7 cellular contexts compared by ENCODE assay signal in the genomic region with DNA sequence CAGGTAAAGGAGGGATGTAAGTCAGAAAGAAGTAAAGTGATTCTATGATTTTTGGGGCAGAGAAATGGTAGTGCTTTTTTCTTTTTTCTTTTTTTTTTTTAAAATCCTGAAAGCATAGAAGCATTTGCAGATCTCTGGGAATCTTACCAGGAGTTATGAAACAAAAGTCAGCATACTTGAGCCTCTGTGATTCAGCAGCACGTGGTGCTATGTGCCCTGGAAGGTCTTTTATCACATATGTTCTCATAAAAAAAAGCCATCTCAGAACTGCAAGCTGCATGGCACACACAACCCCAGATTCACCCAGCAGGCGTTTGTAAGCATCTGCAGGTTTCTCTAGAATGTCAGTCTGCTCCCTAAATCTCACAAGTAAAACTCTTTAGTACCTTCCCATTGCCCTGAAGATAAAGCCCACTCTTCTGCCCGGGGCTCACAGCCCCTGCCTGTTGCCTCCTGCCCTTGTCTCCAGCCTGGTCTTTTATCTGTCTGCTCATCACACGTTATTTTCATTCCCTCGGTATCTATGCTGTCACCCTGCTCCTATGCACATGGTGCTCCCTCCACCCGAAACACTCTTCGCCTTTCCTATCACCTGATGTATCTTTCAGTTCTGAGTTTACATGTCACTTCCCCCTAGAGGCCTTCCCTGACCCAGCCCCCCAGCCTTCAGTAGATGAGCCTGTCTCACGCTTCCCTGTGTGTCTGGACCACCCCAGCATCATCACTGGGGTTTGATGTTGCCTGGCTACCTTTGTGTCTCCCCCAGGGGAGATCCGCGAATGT.
DNase-seq lines count a peak whose midpoint lies in the region; ATAC-seq, FAIRE-seq and TF ChIP-seq lines count a peak whose summit lies in the region.

No MANE protein-coding gene starts in this region.

- FAIRE-seq in kidney (lab: Jason Lieb, UNC), result no peak

- ATAC-seq in GM19395 (IDR thresholded peaks at IDR 0.05; ENCODE audit: unreplicated experiment) (peak; percentile 91), HG03097 (IDR thresholded peaks at IDR 0.05; ENCODE audit: low FRiP score, unreplicated experiment) (peak; percentile 79)

- peaks cover 48% of the 10 kb centered on the region for H3K4me1 Mint-ChIP-seq in type B pancreatic cell (ENCODE audit: unreplicated experiment)

- peaks cover 0 to 2% of the 10 kb centered on the region in 2 donors for H3K36me3 ChIP-seq in kidney (ENCODE audit: control insufficient read depth in 1 of 2, insufficient read depth in 2 of 2, low read length in 2 of 2)

- H3K27ac Mint-ChIP-seq in type B pancreatic cell, result peak overlapping the region; percentile 63

- DNase-seq in choroid plexus epithelial cell (ENCODE audit: low read depth) (peak; percentile 89), type B pancreatic cell (ENCODE audit: extremely low spot score, unreplicated experiment) (no peak), kidney (no peak)
- no peak for DNase-seq in stimulated activated CD4-positive, alpha-beta T cell treated with anti-CD3 and anti-CD28 coated beads, Interleukin-12 subunit alpha, Interleukin-12 subunit beta, amount 100 ng/mL, for 4 hours
- DNase-seq in stimulated activated CD4-positive, alpha-beta T cell treated with anti-CD3 and anti-CD28 coated beads, Interleukin-2, amount 100 ng/mL, for 48 hours, result no peak

- H3K9ac ChIP-seq in kidney (ENCODE audit: low read length in 2 of 2), result no peak overlapping the region

- H3K27ac ChIP-seq in kidney (ENCODE audit: low read depth in 2 of 2, low read length in 2 of 2), result no peak overlapping the region

- H3K4me3 Mint-ChIP-seq in type B pancreatic cell, result no peak overlapping the region

- H3K9me3 Mint-ChIP-seq in type B pancreatic cell, result peaks cover 5% of the 10 kb centered on the region

- no peak overlapping the region for H3K4me3 ChIP-seq in choroid plexus epithelial cell (ENCODE audit: low read depth, low read length)
- no peak overlapping the region for H3K4me3 ChIP-seq in kidney (ENCODE audit: low read length in 2 of 2)

- H3K4me1 ChIP-seq in kidney (ENCODE audit: control insufficient read depth in 1 of 2, insufficient read depth in 1 of 2, low read depth in 1 of 2, low read length in 2 of 2), result no peaks in the 10 kb centered on the region

- no peaks in the 10 kb centered on the region for H3K9me3 ChIP-seq in kidney (ENCODE audit: control insufficient read depth in 1 of 2, low read length in 2 of 2)

- H3K27me3 Mint-ChIP-seq in type B pancreatic cell, result peaks cover 14% of the 10 kb centered on the region

- no peak for TF ChIP-seq CTCF in choroid plexus epithelial cell (conservative IDR thresholded peaks at IDR 0.05; ENCODE audit: low read depth, low read length)
- no peak for TF ChIP-seq CTCF in type B pancreatic cell (conservative IDR thresholded peaks at IDR 0.05)
- no peak for TF ChIP-seq CTCF in kidney (IDR thresholded peaks at IDR 0.05; ENCODE audit: borderline replicate concordance, extremely low read depth, insufficient read depth)

- H3K36me3 Mint-ChIP-seq in type B pancreatic cell, result peaks cover 6% of the 10 kb centered on the region

- intact Hi-C loops in kidney (cut with DNase I), result no loop called here
